In genomic region chr11:119374632-119375394, GRCh38 we compare ENCODE assay signal across 10 cellular contexts. TPM values are rescaled to one million over a fixed set of nuclear protein-coding genes. Genes with fewer than 3 reads are reported as not detected.
DNase-seq lines count a peak whose midpoint lies in the region; ATAC-seq, FAIRE-seq and TF ChIP-seq lines count a peak whose summit lies in the region.
"Had no signal": no experiment of that assay in that cellular context is flagged by ENCODE, and none has a peak within 500 bp of the region (broad histone marks: within the 10 kb centered on the region; RNA-seq: fewer than 3 reads in every experiment).

No MANE protein-coding gene starts in this region.

- no peak for ATAC-seq in CD4-positive, alpha-beta T cell (ENCODE audit: poor library complexity)

- no peak for FAIRE-seq in astrocyte (lab: Jason Lieb, UNC)
- FAIRE-seq: colon, small intestine had no signal

- intact Hi-C loops in stomach (cut with DNase I; ENCODE audit: low total_unique reads) = no loop called here
- intact Hi-C loops in CD4-positive, alpha-beta T cell (cut with DNase I, micrococcal nuclease) = no loop called here

- H3K4me1 Mint-ChIP-seq in astrocyte (ENCODE audit: low read depth, unreplicated experiment) = peaks cover 16% of the 10 kb centered on the region
- no peaks in the 10 kb centered on the region for H3K4me1 Mint-ChIP-seq in CD4-positive, alpha-beta T cell (ENCODE audit: low read depth)

- H3K9ac ChIP-seq in astrocyte (ENCODE audit: low read length) (peak overlapping the region; percentile 23), liver (ENCODE audit: low read depth in 1 of 2, low read length in 2 of 2) (no peak overlapping the region)

- TF ChIP-seq CTCF in astrocyte (IDR thresholded peaks at IDR 0.05; ENCODE audit: insufficient read depth, low read depth, low read length) = no peak
- no peak for TF ChIP-seq CTCF in liver (IDR thresholded peaks at IDR 0.05; ENCODE audit: low read depth, low read length, missing input control)
- TF ChIP-seq CTCF in stomach (IDR thresholded peaks at IDR 0.05) = no peak
- TF ChIP-seq CTCF in CD4-positive, alpha-beta T cell (IDR thresholded peaks at IDR 0.05) = no peak

- H3K27me3 Mint-ChIP-seq in astrocyte (ENCODE audit: low read depth, unreplicated experiment) = peaks cover 9% of the 10 kb centered on the region
- peaks cover 20% of the 10 kb centered on the region for H3K27me3 Mint-ChIP-seq in CD4-positive, alpha-beta T cell

- no peak for TF ChIP-seq RAD21 in liver (IDR thresholded peaks at IDR 0.05)

- DNase-seq in MV-4-11 (lab: John Stamatoyannopoulos, UW) = peak; percentile 4
- no peak for DNase-seq in astrocyte (ENCODE audit: low read depth)
- no peak for DNase-seq in stomach
- DNase-seq in DMS79 (lab: John Stamatoyannopoulos, UW) = no peak
- DNase-seq in NCI-H1930 (lab: John Stamatoyannopoulos, UW) = no peak
- no peak for DNase-seq in SW 1271 (lab: John Stamatoyannopoulos, UW)
- no peak for DNase-seq in CD4-positive, alpha-beta T cell

- H3K4me1 ChIP-seq in astrocyte (ENCODE audit: insufficient read depth, low read length) (peaks cover 18% of the 10 kb centered on the region), liver (ENCODE audit: control insufficient read depth in 4 of 4, insufficient read depth in 4 of 4, low read length in 3 of 4) (peaks cover 14 to 53% (median 37%) of the 10 kb centered on the region in 4 donors), stomach (peaks cover 43 to 92% (median 62%) of the 10 kb centered on the region in 4 donors)

- H3K9me3 ChIP-seq in astrocyte (ENCODE audit: insufficient read depth, low read depth, low read length) (no peaks in the 10 kb centered on the region), liver (ENCODE audit: control insufficient read depth in 4 of 4, low read length in 3 of 4) (no peaks in the 10 kb centered on the region), stomach (no peaks in the 10 kb centered on the region)
- no peaks in the 10 kb centered on the region for H3K9me3 ChIP-seq in CD4-positive, alpha-beta T cell (ENCODE audit: control insufficient read depth, low read length)

- H3K9me3 Mint-ChIP-seq in astrocyte (ENCODE audit: unreplicated experiment) = peaks cover 2% of the 10 kb centered on the region
- no peaks in the 10 kb centered on the region for H3K9me3 Mint-ChIP-seq in CD4-positive, alpha-beta T cell

- CTCF ChIA-PET in CD4-positive, alpha-beta T cell (lab: Charles Lee) = interaction anchor here (0.8 to 7.6 kb wide), 3 partner anchors 10 to 18 kb away, joined by 3 to 66 read pairs (median 6); no protein-coding TSS in a partner anchor

- H3K79me2 ChIP-seq in astrocyte (ENCODE audit: insufficient read depth, low read length) = no peaks in the 10 kb centered on the region

- H3K27me3 ChIP-seq in astrocyte (ENCODE audit: insufficient read depth, low read length) (no peaks in the 10 kb centered on the region), liver (ENCODE audit: control insufficient read depth in 4 of 4, insufficient read depth in 4 of 4, low read length in 3 of 4) (no peaks in the 10 kb centered on the region), stomach (no peaks in the 10 kb centered on the region)
- H3K27me3 ChIP-seq in CD4-positive, alpha-beta T cell (ENCODE audit: control insufficient read depth, insufficient read depth, low read length) = no peaks in the 10 kb centered on the region

- 47% methylated on average over 11 of the region's 11 CpGs for WGBS in liver
- WGBS in stomach, 5 donors = 38 to 46% (median 41%) methylated on average over 10 to 11 of the region's 11 CpGs

- POLR2A ChIA-PET in CD4-positive, alpha-beta T cell (lab: Charles Lee) = no interaction called here

- H3K36me3 Mint-ChIP-seq in astrocyte (ENCODE audit: low read depth, unreplicated experiment) = no peaks in the 10 kb centered on the region
- H3K36me3 Mint-ChIP-seq in CD4-positive, alpha-beta T cell (ENCODE audit: low read depth) = no peaks in the 10 kb centered on the region

- H3K4me3 ChIP-seq in astrocyte (ENCODE audit: insufficient read depth, low read depth, low read length) (no peak overlapping the region), liver (ENCODE audit: low read depth in 1 of 3, low read length in 3 of 3) (no peak overlapping the region), stomach (no peak overlapping the region)

- no peak for TF ChIP-seq POLR2A in stomach (IDR thresholded peaks at IDR 0.05)

- no peaks in the 10 kb centered on the region for H3K36me3 ChIP-seq in astrocyte (ENCODE audit: insufficient read depth, low read length)
- H3K36me3 ChIP-seq in liver (ENCODE audit: control insufficient read depth in 4 of 4, insufficient read depth in 3 of 4, low read depth in 1 of 4, low read length in 3 of 4) = no peaks in the 10 kb centered on the region
- no peaks in the 10 kb centered on the region for H3K36me3 ChIP-seq in stomach

- H3K4me3 Mint-ChIP-seq in astrocyte (ENCODE audit: unreplicated experiment) = no peak overlapping the region
- H3K4me3 Mint-ChIP-seq in CD4-positive, alpha-beta T cell = no peak overlapping the region

- H4K20me1 ChIP-seq in astrocyte (ENCODE audit: insufficient read depth, low read length) = no peaks in the 10 kb centered on the region

- H3K27ac Mint-ChIP-seq in astrocyte (ENCODE audit: unreplicated experiment) = no peak overlapping the region
- no peak overlapping the region for H3K27ac Mint-ChIP-seq in CD4-positive, alpha-beta T cell

- TF ChIP-seq EP300 in stomach (IDR thresholded peaks at IDR 0.05) = no peak

- no peak overlapping the region for H3K27ac ChIP-seq in astrocyte (ENCODE audit: low read depth, low read length)
- peak overlapping the region; percentile 4 to 16 for H3K27ac ChIP-seq in liver (ENCODE audit: low read depth in 1 of 2, low read length in 2 of 2)
- peak overlapping the region in 4 of 5 donors; percentile 77 to 93 (median 81) for H3K27ac ChIP-seq in stomach
- no peak overlapping the region for H3K27ac ChIP-seq in CD4-positive, alpha-beta T cell (ENCODE audit: low read depth, low read length)

- H2AFZ ChIP-seq in astrocyte (ENCODE audit: low read depth, low read length) = no peak overlapping the region

- peak overlapping the region; percentile 50 for H3K4me2 ChIP-seq in astrocyte (ENCODE audit: low read length)

TF ChIP-seq in liver, 16 proteins besides CTCF, POLR2A, EP300 and RAD21 (continues in another document):
- TF ChIP-seq ZBTB33 (IDR thresholded peaks at IDR 0.05) = no peak

RNA-seq across cellular contexts. Expression of gene USP2, which starts 6.7 kb away (rescaled TPM):
- 6.5 and 6.7 TPM in 2 replicates for total RNA-seq in astrocyte
- total RNA-seq in liver = 1 to 10 TPM in 1 of 2 donors, under 1 TPM in 1; 0.65 to 4.4 TPM
- polyA plus RNA-seq in liver = 1 to 10 TPM; 2.0 to 2.2 TPM
- 10 to 100 TPM in 1 of 5 donors, 1 to 10 TPM in 4; 1.4 to 17.4 (median 3.1) TPM for total RNA-seq in stomach
- polyA plus RNA-seq in stomach = 1 to 10 TPM; 1.4 to 7.8 (median 2.6) TPM
- total RNA-seq in CD4-positive, alpha-beta T cell = 1 to 10 TPM; 2.0 to 2.6 TPM

RNA-seq across cellular contexts. Expression of gene MFRP, which starts 28.3 kb away (rescaled TPM):
- total RNA-seq in astrocyte (not detected in 2 replicates), liver (not detected), stomach (not detected)
- polyA plus RNA-seq in liver (not detected), stomach (not detected)
- not detected for total RNA-seq in CD4-positive, alpha-beta T cell

RNA-seq across cellular contexts. Expression of gene C1QTNF5, which starts 34.1 kb away (rescaled TPM):
- total RNA-seq in astrocyte (5.6 and 6.3 TPM in 2 replicates), liver (1 to 10 TPM; 2.2 to 4.4 TPM), stomach (100 to 1,000 TPM in 1 of 5 donors, 10 to 100 TPM in 4; 11.4 to 169 (median 17.4) TPM)
- polyA plus RNA-seq in liver (1 to 10 TPM; 1.9 to 6.4 TPM), stomach (10 to 100 TPM; 12.7 to 30.3 (median 20.6) TPM)
- total RNA-seq in CD4-positive, alpha-beta T cell = not detected

RNA-seq across cellular contexts. Expression of gene RNF26, which starts 40.5 kb away (rescaled TPM):
- total RNA-seq in astrocyte = 31.8 and 33.3 TPM in 2 replicates
- total RNA-seq in liver = 1 to 10 TPM; 6.3 to 9.2 TPM
- 10 to 100 TPM; 13.0 to 19.1 TPM for polyA plus RNA-seq in liver
- 10 to 100 TPM in 2 of 5 donors, 1 to 10 TPM in 2, not detected in 1; 1.3 to 45.8 (median 11.7) TPM for total RNA-seq in stomach
- polyA plus RNA-seq in stomach = 10 to 100 TPM in 2 of 3 donors, 1 to 10 TPM in 1; 7.0 to 14.8 (median 10.3) TPM
- total RNA-seq in CD4-positive, alpha-beta T cell = 10 to 100 TPM; 18.3 to 20.5 TPM

RNA-seq across cellular contexts. Expression of gene THY1, which starts 48.2 kb away (rescaled TPM):
- total RNA-seq in astrocyte = 104 and 129 TPM in 2 replicates
- total RNA-seq in liver = 1 to 10 TPM in 1 of 2 donors, under 1 TPM in 1; 0.51 to 1.3 TPM
- 1 to 10 TPM in 1 of 2 donors, under 1 TPM in 1; 0.92 to 5.1 TPM for polyA plus RNA-seq in liver
- total RNA-seq in stomach = 10 to 100 TPM in 2 of 5 donors, 1 to 10 TPM in 3; 1.2 to 12.5 (median 8.1) TPM
- 10 to 100 TPM in 1 of 3 donors, 1 to 10 TPM in 2; 4.9 to 13.7 (median 7.6) TPM for polyA plus RNA-seq in stomach
- total RNA-seq in CD4-positive, alpha-beta T cell = not detected

Comparison
In these comparisons a context has a peak if more than half of its experiments do, and no peak if none do; other contexts are left out.
1. H3K27ac ChIP-seq: peak in liver (2 of 2) and stomach (4 of 5); none in astrocyte (single experiment) and CD4-positive, alpha-beta T cell (single experiment).